16 cellular contexts compared by ENCODE assay signal in the genomic region with DNA sequence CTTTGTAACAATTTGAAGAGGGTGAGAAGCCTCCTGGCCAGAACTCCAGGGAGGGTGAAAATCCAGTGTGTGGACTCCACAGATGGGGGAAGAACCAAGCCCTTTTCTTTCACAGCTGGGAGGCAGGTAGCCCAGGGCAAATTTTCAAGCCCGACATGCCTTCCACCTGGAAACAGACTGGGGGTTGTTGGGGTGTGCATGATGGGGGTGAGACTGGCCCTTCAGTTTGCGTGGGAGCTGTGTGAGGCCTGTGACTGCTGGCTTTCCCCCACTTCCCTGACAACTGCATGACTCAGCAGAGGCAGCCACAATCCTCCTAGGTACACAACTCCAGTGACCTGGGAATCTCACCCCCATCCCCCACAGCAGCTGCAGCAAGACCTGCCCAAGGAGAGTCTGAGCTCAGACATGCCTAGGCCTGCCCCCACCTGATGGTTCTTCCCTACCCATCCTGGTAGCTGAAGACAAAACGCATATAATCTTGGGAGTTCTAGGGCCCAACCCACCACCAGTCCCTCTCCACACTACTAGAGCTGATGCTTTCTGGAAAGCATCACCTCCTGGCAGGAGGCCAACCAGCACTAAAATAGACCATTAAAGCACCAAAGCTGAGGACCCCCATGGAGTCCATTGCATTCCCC.
A peak's percentile ranks its signal among the peaks of the same experiment; 100 is the strongest.
DNase-seq lines count a peak whose midpoint lies in the region; ATAC-seq lines count a peak whose summit lies in the region.
"Had no signal": no experiment of that assay in that cellular context is flagged by ENCODE, and none has a peak within 500 bp of the region (broad histone marks: within the 10 kb centered on the region; RNA-seq: fewer than 3 reads in every experiment).

No MANE protein-coding gene starts in this region.

- peak overlapping the region; percentile 28 for H2AK5ac ChIP-seq in mesenchymal stem cell (ENCODE audit: low read length, severe bottlenecking)

- H3K27ac ChIP-seq in mesenchymal stem cell (ENCODE audit: low read length, poor library complexity, severe bottlenecking), result no peak overlapping the region
- H3K27ac ChIP-seq: lower lobe of right lung, VCaP had no signal

- no peak overlapping the region for H4K91ac ChIP-seq in mesenchymal stem cell (ENCODE audit: low read length)

- peaks cover 1 to 2% of the 10 kb centered on the region in 2 donors for H3K9me3 Mint-ChIP-seq in activated T-cell treated with anti-CD3 and anti-CD28 coated beads, Interleukin-2, amount 50 U/mL, for 72 hours
- H3K9me3 Mint-ChIP-seq in T-cell, result no peaks in the 10 kb centered on the region

- H4K8ac ChIP-seq in mesenchymal stem cell (ENCODE audit: low read length), result peak overlapping the region; percentile 19

- no peaks in the 10 kb centered on the region for H3K79me1 ChIP-seq in mesenchymal stem cell (replicated peaks; ENCODE audit: low read length, poor library complexity, severe bottlenecking)

- peak overlapping the region; percentile 52 for H2BK15ac ChIP-seq in mesenchymal stem cell (ENCODE audit: low read depth, poor library complexity, severe bottlenecking)

- no peaks in the 10 kb centered on the region for H3K36me3 Mint-ChIP-seq in activated T-cell treated with anti-CD3 and anti-CD28 coated beads, Interleukin-2, amount 50 U/mL, for 72 hours (ENCODE audit: insufficient read depth in 2 of 2)
- no peaks in the 10 kb centered on the region for H3K36me3 Mint-ChIP-seq in T-cell
- H3K36me3 Mint-ChIP-seq: CD4-positive, CD25-positive, alpha-beta regulatory T cell had no signal

- no peak overlapping the region for H3K4ac ChIP-seq in mesenchymal stem cell (ENCODE audit: low read depth in 1 of 2, low read length in 2 of 2)

- CTCF ChIA-PET in T-cell (lab: Charles Lee), result no interaction called here

- POLR2A ChIA-PET in T-cell (lab: Charles Lee), result no interaction called here

- H3K4me3 ChIP-seq in mesenchymal stem cell (ENCODE audit: insufficient read depth in 1 of 2, low read depth in 1 of 2, low read length in 2 of 2), result no peak overlapping the region
- H3K4me3 ChIP-seq: lower lobe of right lung had no signal

- H2BK5ac ChIP-seq in mesenchymal stem cell (ENCODE audit: low read depth, low read length, poor library complexity, severe bottlenecking), result peak overlapping the region; percentile 87

- H3K9ac ChIP-seq in mesenchymal stem cell (ENCODE audit: low read length), result no peak overlapping the region

- no peaks in the 10 kb centered on the region for H3K36me3 ChIP-seq in mesenchymal stem cell (ENCODE audit: control insufficient read depth in 1 of 2, insufficient read depth in 2 of 2, low read depth in 1 of 2, low read length in 2 of 2)
- H3K36me3 ChIP-seq: lower lobe of right lung had no signal

- no peak overlapping the region for H2BK12ac ChIP-seq in mesenchymal stem cell (ENCODE audit: low read length in 2 of 2)

- ATAC-seq in activated T-cell treated with anti-CD3 and anti-CD28 coated beads, Interleukin-2, amount 50 U/mL, for 72 hours (replicated peaks in 1 of 2), result no peak
- ATAC-seq in T-cell (replicated peaks in 1 of 4), result no peak
- ATAC-seq: lower lobe of right lung had no signal

- DNase-seq in NCI-H1105 treated with DMSO at 0.1 percent for 48 hours (lab: John Stamatoyannopoulos, UW) (peak; percentile 59), NCI-H1105 (lab: John Stamatoyannopoulos, UW) (no peak), HT1080 (ENCODE audit: low read depth) (peak; percentile 63), amniotic epithelial cell (ENCODE audit: low read depth) (peak; percentile 28), mesenchymal stem cell (no peak), AML-193 (lab: John Stamatoyannopoulos, UW) (no peak), T-cell (no peak)
- DNase-seq in activated T-cell treated with anti-CD3 and anti-CD28 coated beads, Interleukin-2, amount 50 U/mL, for 72 hours, result no peak
- DNase-seq: 8988T; activated gamma-delta T cell; CD4-positive, CD25-positive, alpha-beta regulatory T cell; lower lobe of right lung; OCI-M1; retina had no signal

- no peaks in the 10 kb centered on the region for H3K9me3 ChIP-seq in mesenchymal stem cell (ENCODE audit: control insufficient read depth, low read length)
- H3K9me3 ChIP-seq: lower lobe of right lung had no signal

- no peaks in the 10 kb centered on the region for H3K27me3 Mint-ChIP-seq in activated T-cell treated with anti-CD3 and anti-CD28 coated beads, Interleukin-2, amount 50 U/mL, for 72 hours (ENCODE audit: low read depth)
- H3K27me3 Mint-ChIP-seq in T-cell, result peaks cover 0 to 2% of the 10 kb centered on the region in 2 donors
- H3K27me3 Mint-ChIP-seq: CD4-positive, CD25-positive, alpha-beta regulatory T cell had no signal

- no peaks in the 10 kb centered on the region for H3K27me3 ChIP-seq in mesenchymal stem cell (ENCODE audit: control insufficient read depth in 1 of 2, insufficient read depth in 1 of 2, low read length in 2 of 2)

- no peak overlapping the region for H3K4me2 ChIP-seq in mesenchymal stem cell (ENCODE audit: low read length, poor library complexity, severe bottlenecking)

- peak overlapping the region; percentile 12 to 22 for H3K18ac ChIP-seq in mesenchymal stem cell (ENCODE audit: low read depth in 1 of 2, low read length in 2 of 2)

- no peak overlapping the region for H3K4me3 Mint-ChIP-seq in activated T-cell treated with anti-CD3 and anti-CD28 coated beads, Interleukin-2, amount 50 U/mL, for 72 hours
- H3K4me3 Mint-ChIP-seq in T-cell, result no peak overlapping the region
- H3K4me3 Mint-ChIP-seq: CD4-positive, CD25-positive, alpha-beta regulatory T cell; nephron had no signal

- peaks cover 7% of the 10 kb centered on the region for H3K4me1 ChIP-seq in mesenchymal stem cell (ENCODE audit: control insufficient read depth, insufficient read depth, low read depth, low read length)
- H3K4me1 ChIP-seq: lower lobe of right lung had no signal

- H2BK120ac ChIP-seq in mesenchymal stem cell (ENCODE audit: low read depth, low read length), result peak overlapping the region; percentile 49

- H3K23ac ChIP-seq in mesenchymal stem cell (ENCODE audit: low read length in 2 of 2), result no peak overlapping the region

- no peaks in the 10 kb centered on the region for H3K4me1 Mint-ChIP-seq in activated T-cell treated with anti-CD3 and anti-CD28 coated beads, Interleukin-2, amount 50 U/mL, for 72 hours (ENCODE audit: low read depth)
- no peaks in the 10 kb centered on the region for H3K4me1 Mint-ChIP-seq in T-cell
- H3K4me1 Mint-ChIP-seq: CD4-positive, CD25-positive, alpha-beta regulatory T cell; nephron had no signal

- peak overlapping the region in 1 of 2 experiments; percentile 41 for H3K14ac ChIP-seq in mesenchymal stem cell (ENCODE audit: low read length in 2 of 2)

- no peak overlapping the region for H3K27ac Mint-ChIP-seq in activated T-cell treated with anti-CD3 and anti-CD28 coated beads, Interleukin-2, amount 50 U/mL, for 72 hours
- no peak overlapping the region for H3K27ac Mint-ChIP-seq in T-cell
- H3K27ac Mint-ChIP-seq: CD4-positive, CD25-positive, alpha-beta regulatory T cell; nephron had no signal

- no peak overlapping the region for H2AFZ ChIP-seq in mesenchymal stem cell (ENCODE audit: low read depth, low read length)

- WGBS in mesenchymal stem cell, result 82% methylated on average over 3 of the region's 3 CpGs

Comparison
In these comparisons a context has a peak if more than half of its experiments do, and no peak if none do; other contexts are left out.
1. DNase-seq: peak in NCI-H1105 treated with DMSO at 0.1 percent for 48 hours (single experiment), HT1080 (single experiment) and amniotic epithelial cell (single experiment); none in NCI-H1105 (single experiment), mesenchymal stem cell (single experiment), activated T-cell treated with anti-CD3 and anti-CD28 coated beads, Interleukin-2, amount 50 U/mL, for 72 hours (0 of 2), AML-193 (0 of 2) and T-cell (0 of 34).